ENCODE assay signal across 23 cellular contexts in the genomic region with DNA sequence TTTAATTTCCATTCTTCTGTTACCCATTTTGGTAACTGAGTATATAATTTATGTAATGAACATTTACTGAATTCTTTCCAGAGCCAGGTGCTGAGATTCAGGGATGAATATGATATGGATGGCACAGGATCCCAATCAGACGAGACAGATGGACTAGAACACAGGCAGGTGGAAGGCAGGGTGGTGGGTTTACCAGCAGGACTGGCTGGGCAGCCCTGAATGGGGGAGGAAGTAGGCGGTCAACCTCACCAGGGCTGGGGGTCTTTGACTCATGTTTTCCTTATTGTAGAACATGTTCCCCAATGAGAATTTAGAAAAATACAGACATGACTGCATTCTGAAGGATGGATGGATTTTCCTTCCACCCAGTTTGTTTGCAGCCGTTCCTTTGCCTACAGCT.
A peak's percentile ranks its signal among the peaks of the same experiment; 100 is the strongest.
DNase-seq lines count a peak whose midpoint lies in the region; ATAC-seq and TF ChIP-seq lines count a peak whose summit lies in the region.
"Had no signal": no experiment of that assay in that cellular context is flagged by ENCODE, and none has a peak within 500 bp of the region (broad histone marks: within the 10 kb centered on the region; RNA-seq: fewer than 3 reads in every experiment).

No MANE protein-coding gene starts in this region.

- H3K4me1 Mint-ChIP-seq in endodermal cell (peaks cover 3% of the 10 kb centered on the region), osteocyte (ENCODE audit: unreplicated experiment) (no peaks in the 10 kb centered on the region)

- H3K27ac ChIP-seq in endodermal cell (ENCODE audit: low read depth, low read length), result no peak overlapping the region
- H3K27ac ChIP-seq in aorta (ENCODE audit: low read depth in 1 of 2, low read length in 2 of 2), result no peak overlapping the region
- H3K27ac ChIP-seq: C4-2B, HL-60 had no signal

- H3K36me3 ChIP-seq in endodermal cell (ENCODE audit: control insufficient read depth, insufficient read depth, low read length), result no peaks in the 10 kb centered on the region
- H3K36me3 ChIP-seq in aorta (ENCODE audit: control insufficient read depth in 1 of 2, insufficient read depth in 2 of 2, low read length in 1 of 2), result no peaks in the 10 kb centered on the region

- H3K4me1 ChIP-seq in endodermal cell (ENCODE audit: control insufficient read depth, insufficient read depth, low read length) (peaks cover 5% of the 10 kb centered on the region), aorta (ENCODE audit: control insufficient read depth in 1 of 2, insufficient read depth in 2 of 2, low read length in 2 of 2) (no peaks in the 10 kb centered on the region)

- H3K36me3 Mint-ChIP-seq in endodermal cell (ENCODE audit: low read depth), result no peaks in the 10 kb centered on the region
- no peaks in the 10 kb centered on the region for H3K36me3 Mint-ChIP-seq in osteocyte (ENCODE audit: unreplicated experiment)
- H3K36me3 Mint-ChIP-seq: CD8-positive, alpha-beta T cell had no signal

- H3K27me3 Mint-ChIP-seq in endodermal cell (ENCODE audit: insufficient read depth) (peaks cover 39% of the 10 kb centered on the region), osteocyte (ENCODE audit: unreplicated experiment) (peaks cover 68% of the 10 kb centered on the region)

- H3K27ac Mint-ChIP-seq in endodermal cell, result no peak overlapping the region
- no peak overlapping the region for H3K27ac Mint-ChIP-seq in osteocyte (ENCODE audit: unreplicated experiment)
- H3K27ac Mint-ChIP-seq: B cell; CD8-positive, alpha-beta T cell had no signal

- no peak overlapping the region for H3K9ac ChIP-seq in endodermal cell (ENCODE audit: extremely low read depth, low read length, poor library complexity, severe bottlenecking)
- H3K9ac ChIP-seq: SK-N-SH had no signal

- 91 to 96% methylated on average over 2 to 3 of the region's 3 CpGs for WGBS in endodermal cell (ENCODE audit: insufficient coverage in 1 of 2, insufficient read length in 1 of 2), 2 experiments
- 94 to 97% methylated on average over 3 of the region's 3 CpGs for WGBS in aorta, 2 donors

- intact Hi-C loops in left cardiac atrium (cut with DNase I) (no loop called here), left ventricle myocardium superior (cut with micrococcal nuclease) (no loop called here), aorta (cut with DNase I) (no loop called here)

- ATAC-seq in left cardiac atrium, result no peak
- ATAC-seq in left ventricle myocardium superior, result no peak
- ATAC-seq in aorta (ENCODE audit: low FRiP score), result no peak
- ATAC-seq in GM19467 (IDR thresholded peaks at IDR 0.05; ENCODE audit: unreplicated experiment), result no peak
- ATAC-seq: CD8-positive, alpha-beta T cell had no signal

- H3K27me3 ChIP-seq in endodermal cell (ENCODE audit: control insufficient read depth, insufficient read depth, low read length, poor library complexity, severe bottlenecking) (peaks cover 31% of the 10 kb centered on the region), aorta (ENCODE audit: control insufficient read depth in 1 of 2, insufficient read depth in 2 of 2, low read length in 1 of 2) (no peaks in the 10 kb centered on the region)

- DNase-seq in left cardiac atrium (peak; percentile 1), left ventricle myocardium superior (no peak), endodermal cell (peak; percentile 5), osteocyte (ENCODE audit: extremely low spot score, unreplicated experiment) (peak; percentile 63), aorta (peak; percentile 9 to 51), ACHN (no peak)
- DNase-seq: Calu3; CD8-positive, alpha-beta T cell; DMS79 treated with DMSO at 0.1 percent for 48 hours; GF-D8; Karpas-422; NCI-H1092; NCI-H1417 treated with DMSO at 0.1 percent for 48 hours; NCI-H1694 treated with DMSO at 0.1 percent for 48 hours; NCI-H2081; NCI-H2227 treated with DMSO at 0.1 percent for 48 hours; NCI-H510A; NCI-H774; SK-N-SH had no signal

- H3K9me3 ChIP-seq in endodermal cell (ENCODE audit: control insufficient read depth, low read length) (no peaks in the 10 kb centered on the region), aorta (ENCODE audit: control insufficient read depth, low read length) (no peaks in the 10 kb centered on the region)
- H3K9me3 ChIP-seq: SK-N-SH had no signal

- no peak for TF ChIP-seq CTCF in endodermal cell (conservative IDR thresholded peaks at IDR 0.05)
- TF ChIP-seq CTCF in osteocyte (IDR thresholded peaks at IDR 0.05), result no peak

- H3K4me3 ChIP-seq in endodermal cell (ENCODE audit: low read length) (no peak overlapping the region), aorta (ENCODE audit: low read length in 2 of 2) (no peak overlapping the region)

- in situ Hi-C loops in ACHN (cut with HindIII; ENCODE audit: low pct_ligation_motif_present, low pct_unique_long_range_greater_than_20kb, low sequenced_read_pairs), result no loop called here

- H3K9me3 Mint-ChIP-seq in endodermal cell, result no peaks in the 10 kb centered on the region
- no peaks in the 10 kb centered on the region for H3K9me3 Mint-ChIP-seq in osteocyte (ENCODE audit: unreplicated experiment)
- H3K9me3 Mint-ChIP-seq: CD8-positive, alpha-beta T cell had no signal

- H3K4me3 Mint-ChIP-seq in endodermal cell, result no peak overlapping the region
- no peak overlapping the region for H3K4me3 Mint-ChIP-seq in osteocyte (ENCODE audit: unreplicated experiment)
- H3K4me3 Mint-ChIP-seq: B cell; CD8-positive, alpha-beta T cell had no signal

Comparison
In these comparisons a context has a peak if more than half of its experiments do, and no peak if none do; other contexts are left out.
1. DNase-seq: peak in left cardiac atrium (single experiment), endodermal cell (single experiment), osteocyte (single experiment) and aorta (2 of 2); none in left ventricle myocardium superior (single experiment) and ACHN (single experiment).